In genomic region chr4:69471639-69472038, GRCh38 we compare ENCODE assay signal across 20 cellular contexts. TPM values are rescaled to one million over a fixed set of nuclear protein-coding genes. Genes with fewer than 3 reads are reported as not detected.
DNase-seq lines count a peak whose midpoint lies in the region; ATAC-seq, FAIRE-seq and TF ChIP-seq lines count a peak whose summit lies in the region.
"Had no signal": no experiment of that assay in that cellular context is flagged by ENCODE, and none has a peak within 500 bp of the region (broad histone marks: within the 10 kb centered on the region; RNA-seq: fewer than 3 reads in every experiment).

No MANE protein-coding gene starts in this region.

- no peak overlapping the region for H2BK12ac ChIP-seq in H1 (ENCODE audit: low read depth, low read length)

- CTCF ChIA-PET in A549 (lab: Yijun Ruan, JAX) (no interaction called here), IMR-90 (lab: Yijun Ruan, JAX) (no interaction called here), H1 (lab: Charles Lee; ENCODE audit: partially characterized antibody) (interaction anchor here (0.7 to 2.8 kb wide), 4 partner anchors 8 to 47 kb away, joined by 3 to 10 read pairs (median 6); no protein-coding TSS in a partner anchor)

- TF ChIP-seq RAD21 in A549 (conservative IDR thresholded peaks at IDR 0.05 in 1 of 2, IDR thresholded peaks at IDR 0.05 in 1 of 2) (no peak), IMR-90 (IDR thresholded peaks at IDR 0.05; ENCODE audit: low read length) (no peak), H1 (IDR thresholded peaks at IDR 0.05 in 1 of 2, conservative IDR thresholded peaks at IDR 0.05 in 1 of 2; ENCODE audit: low read depth in 2 of 2, low read length in 2 of 2) (no peak)

- dilution Hi-C loops in IMR-90 (cut with HindIII; ENCODE audit: low sequenced_read_pairs, unreplicated experiment): no loop called here

- H3K23ac ChIP-seq in IMR-90 (ENCODE audit: low read depth, low read length) (no peak overlapping the region), H1 (ENCODE audit: insufficient read length) (no peak overlapping the region)

- intact Hi-C loops in IMR-90 (cut with micrococcal nuclease): no loop called here

- no peak overlapping the region for H3K9ac ChIP-seq in IMR-90 (ENCODE audit: low read depth, low read length)
- H3K9ac ChIP-seq in H1 (replicated peaks in 1 of 4; ENCODE audit: extremely low read depth in 1 of 4, low read depth in 3 of 4, low read length in 3 of 4): no peak overlapping the region
- H3K9ac ChIP-seq: BLaER1 had no signal

- POLR2A ChIA-PET in A549 (lab: Yijun Ruan, JAX): no interaction called here
- POLR2A ChIA-PET in IMR-90 (lab: Charles Lee; ENCODE audit: unreplicated experiment): no interaction called here
- POLR2A ChIA-PET in H1 (lab: Charles Lee; ENCODE audit: partially characterized antibody): no interaction called here

- no peak overlapping the region for H2AK9ac ChIP-seq in IMR-90 (replicated peaks; ENCODE audit: low read depth, low read length, poor library complexity)

- no TSS peak for BruUV-seq in IMR-90 (replicated peaks; lab: Mats Ljungman, UMichigan)

- H3K4me1 ChIP-seq in A549 (no peaks in the 10 kb centered on the region), IMR-90 (ENCODE audit: control insufficient read depth, insufficient read depth, low read length) (no peaks in the 10 kb centered on the region), H1 (replicated peaks in 1 of 4; ENCODE audit: control insufficient read depth in 3 of 4, insufficient read depth in 4 of 4, low read length in 3 of 4) (no peaks in the 10 kb centered on the region)
- H3K4me1 ChIP-seq: BE2C, BLaER1 had no signal

- no peaks in the 10 kb centered on the region for H3K9me1 ChIP-seq in IMR-90 (ENCODE audit: insufficient read depth, low read length)

- H4K20me1 ChIP-seq in IMR-90 (ENCODE audit: insufficient read depth, low read length): no peaks in the 10 kb centered on the region
- no peaks in the 10 kb centered on the region for H4K20me1 ChIP-seq in H1 (replicated peaks in 1 of 2; ENCODE audit: control insufficient read depth in 1 of 2, insufficient read depth in 2 of 2, low read length in 2 of 2)
- H4K20me1 ChIP-seq: BLaER1 had no signal

- no peaks in the 10 kb centered on the region for H3K23me2 ChIP-seq in H1 (ENCODE audit: low read depth, low read length)

- no peak overlapping the region for H3K14ac ChIP-seq in IMR-90 (replicated peaks; ENCODE audit: low read depth, low read length)
- no peak overlapping the region for H3K14ac ChIP-seq in H1 (ENCODE audit: insufficient read length)

- TF ChIP-seq CTCF in A549 (IDR thresholded peaks at IDR 0.05): no peak
- no peak for TF ChIP-seq CTCF in IMR-90 (conservative IDR thresholded peaks at IDR 0.05; ENCODE audit: low read depth, low read length)
- TF ChIP-seq CTCF in H1 (IDR thresholded peaks at IDR 0.05; ENCODE audit: control extremely low read depth in 1 of 3, insufficient read depth in 1 of 3, low read depth in 1 of 3, low read length in 3 of 3): no peak
- no peak for TF ChIP-seq CTCF in D721Med (IDR thresholded peaks at IDR 0.05; ENCODE audit: insufficient read depth, missing control alignments)

- FAIRE-seq in A549 (lab: Jason Lieb, UNC) (no peak), H1 (lab: Jason Lieb, UNC) (no peak), D721Med (lab: Jason Lieb, UNC) (no peak)
- FAIRE-seq: A204.1, G401.6, GM12891, GM19239 had no signal

- H2BK20ac ChIP-seq in IMR-90 (ENCODE audit: low read depth, low read length) (no peak overlapping the region), H1 (ENCODE audit: low read length) (no peak overlapping the region)

- H3K56ac ChIP-seq in IMR-90 (ENCODE audit: extremely low read depth, insufficient read depth, low read length) (no peak overlapping the region), H1 (replicated peaks; ENCODE audit: insufficient read length, low read depth, low read length) (no peak overlapping the region)

- TF ChIP-seq EP300 in A549 (IDR thresholded peaks at IDR 0.05) (no peak), H1 (IDR thresholded peaks at IDR 0.05; ENCODE audit: borderline replicate concordance in 1 of 2, low read depth in 2 of 2, low read length in 2 of 2) (no peak)

- H3K4me2 ChIP-seq in A549: no peak overlapping the region
- H3K4me2 ChIP-seq in IMR-90 (ENCODE audit: low read depth, low read length): no peak overlapping the region
- no peak overlapping the region for H3K4me2 ChIP-seq in H1 (ENCODE audit: insufficient read depth in 1 of 2, low read depth in 2 of 2, low read length in 2 of 2)
- H3K4me2 ChIP-seq: BLaER1 had no signal

- H4K8ac ChIP-seq in IMR-90 (ENCODE audit: low read depth in 2 of 2, low read length in 2 of 2) (no peak overlapping the region), H1 (ENCODE audit: extremely low read depth, insufficient read depth, low read length) (no peak overlapping the region)

- H3K4ac ChIP-seq in IMR-90 (ENCODE audit: low read depth, low read length) (no peak overlapping the region), H1 (replicated peaks; ENCODE audit: insufficient read length, low read depth, low read length) (no peak overlapping the region)

- H3K18ac ChIP-seq in IMR-90 (ENCODE audit: low read depth, low read length) (no peak overlapping the region), H1 (ENCODE audit: extremely low read depth, low read length) (no peak overlapping the region)

- H4K5ac ChIP-seq in IMR-90 (ENCODE audit: low read depth, low read length) (no peak overlapping the region), H1 (ENCODE audit: insufficient read length, low read depth, low read length) (no peak overlapping the region)

- H3K79me1 ChIP-seq in IMR-90 (ENCODE audit: low read depth in 1 of 2, low read length in 2 of 2): no peaks in the 10 kb centered on the region
- no peaks in the 10 kb centered on the region for H3K79me1 ChIP-seq in H1 (ENCODE audit: low read depth, low read length)

- H2BK15ac ChIP-seq in IMR-90 (ENCODE audit: low read depth, low read length) (no peak overlapping the region), H1 (ENCODE audit: low read length) (no peak overlapping the region)

- no peak overlapping the region for H4K91ac ChIP-seq in IMR-90 (ENCODE audit: insufficient read depth, low read depth, low read length)
- H4K91ac ChIP-seq in H1 (replicated peaks; ENCODE audit: insufficient read length, low read length): no peak overlapping the region

- H3K27me3 ChIP-seq in IMR-90 (ENCODE audit: control insufficient read depth, insufficient read depth, low read length): no peaks in the 10 kb centered on the region
- no peaks in the 10 kb centered on the region for H3K27me3 ChIP-seq in H1 (replicated peaks in 1 of 4; ENCODE audit: control insufficient read depth in 3 of 4, extremely low read depth in 1 of 4, insufficient read depth in 3 of 4, low read length in 3 of 4)
- H3K27me3 ChIP-seq: BE2C, BLaER1 had no signal

- in situ Hi-C loops in IMR-90 (cut with MboI; ENCODE audit: low sequenced_read_pairs): no loop called here

- WGBS in A549 (ENCODE audit: missing lambda C conversion rate): 0% methylated on average over 1 of the region's 1 CpG
- no CpG with 5 or more reads among the region's 1 CpG for WGBS in IMR-90 (ENCODE audit: extremely low coverage in 2 of 2, insufficient read length in 1 of 2), 2 experiments
- WGBS in H1 (ENCODE audit: extremely low coverage in 1 of 2, insufficient coverage in 1 of 2, insufficient read length in 1 of 2, insufficient replicate concordance in 2 of 2, low coverage in 1 of 2, low lambda C conversion rate in 2 of 2, missing lambda C conversion rate in 1 of 2), 2 experiments: 83% methylated on average over 1 of the region's 1 CpG; no CpG with 5 or more reads in 1 of the 2 experiments

- no peak overlapping the region for H2BK120ac ChIP-seq in IMR-90 (ENCODE audit: low read depth, low read length)
- H2BK120ac ChIP-seq in H1 (replicated peaks; ENCODE audit: low read depth, low read length): no peak overlapping the region

- H3K9me3 ChIP-seq in A549: no peaks in the 10 kb centered on the region; the same call in 2 of the 3 replicates
- 0 out of 2 replicates have a peak, but pooled peaks cover 1% of the 10 kb centered on the region for H3K9me3 ChIP-seq in IMR-90 (ENCODE audit: control insufficient read depth, insufficient read depth, low read length)
- H3K9me3 ChIP-seq in H1 (ENCODE audit: insufficient read depth in 2 of 2, low read depth in 1 of 2, low read length in 1 of 2): no peaks in the 10 kb centered on the region
- H3K9me3 ChIP-seq: BE2C had no signal

- H3K4me3 ChIP-seq in A549 (no peak overlapping the region), IMR-90 (ENCODE audit: insufficient read depth, low read depth, low read length) (no peak overlapping the region), H1 (ENCODE audit: extremely low read depth in 1 of 4, insufficient read depth in 2 of 4, low read depth in 3 of 4, low read length in 4 of 4) (no peak overlapping the region)
- H3K4me3 ChIP-seq: BLaER1 had no signal

- no peak for ATAC-seq in A549
- no peak for ATAC-seq in IMR-90 (ENCODE audit: low read depth)

- no peak overlapping the region for H2AK5ac ChIP-seq in IMR-90 (ENCODE audit: low read depth, low read length)
- no peak overlapping the region for H2AK5ac ChIP-seq in H1 (ENCODE audit: low read depth, low read length)

- TF ChIP-seq POLR2A in A549 (IDR thresholded peaks at IDR 0.05; ENCODE audit: low read length): no peak
- TF ChIP-seq POLR2A in IMR-90 (IDR thresholded peaks at IDR 0.05; ENCODE audit: low read depth, low read length): no peak
- no peak for TF ChIP-seq POLR2A in H1 (IDR thresholded peaks at IDR 0.05; ENCODE audit: control extremely low read depth in 1 of 2, low read depth in 2 of 2, low read length in 2 of 2)

- H3K79me2 ChIP-seq in H1 (ENCODE audit: control insufficient read depth in 1 of 2, insufficient read depth in 2 of 2, low read length in 2 of 2): no peaks in the 10 kb centered on the region

- H2AFZ ChIP-seq in IMR-90 (replicated peaks; ENCODE audit: low read length, poor library complexity): no peak overlapping the region
- no peak overlapping the region for H2AFZ ChIP-seq in H1 (ENCODE audit: low read length)

- H2BK5ac ChIP-seq in IMR-90 (ENCODE audit: low read depth, low read length, poor library complexity, severe bottlenecking) (no peak overlapping the region), H1 (ENCODE audit: low read depth, low read length) (no peak overlapping the region)

- H3K36me3 ChIP-seq in IMR-90 (ENCODE audit: control insufficient read depth, insufficient read depth, low read length) (no peaks in the 10 kb centered on the region), H1 (ENCODE audit: control insufficient read depth in 2 of 4, insufficient read depth in 4 of 4, low read length in 3 of 4) (no peaks in the 10 kb centered on the region)
- H3K36me3 ChIP-seq: BE2C, BLaER1 had no signal

- H3K27ac ChIP-seq in A549 (no peak overlapping the region), IMR-90 (ENCODE audit: insufficient read depth, low read length) (no peak overlapping the region), H1 (ENCODE audit: low read depth, low read length) (no peak overlapping the region)
- H3K27ac ChIP-seq: BLaER1 had no signal

- DNase-seq in A549 (ENCODE audit: low read depth in 1 of 2, low spot score in 1 of 2): no peak
- no peak for DNase-seq in IMR-90
- DNase-seq in H1 (ENCODE audit: low read depth in 1 of 2, low spot score in 2 of 2): no peak
- DNase-seq in activated T-cell treated with anti-CD3 and anti-CD28 coated beads for 4 hours: no peak
- DNase-seq in D721Med (ENCODE audit: insufficient read length, low spot score): no peak
- DNase-seq: 8988T; BE2C; C1 segment of cervical spinal cord; CD4-positive, alpha-beta memory T cell; CD4-positive, CD25-positive, alpha-beta regulatory T cell; CD8-positive, alpha-beta memory T cell; COR-L47; DMS79 treated with DMSO at 0.1 percent for 48 hours; GF-D8 had no signal

RNA-seq across cellular contexts. Expression of gene UGT2B4, which starts 24.1 kb away (rescaled TPM):
- polyA plus RNA-seq in A549 (2011; rRNA removed): 0.27 and 0.37 TPM in 2 replicates
- polyA plus RNA-seq in A549 (2012; cell fraction: cytosol; rRNA removed): not detected in 2 replicates
- polyA plus RNA-seq in A549 (2012; cell fraction: nucleus; rRNA removed): not detected in 2 replicates
- polyA plus RNA-seq in A549 (2017; fragmentation: RNase III; extraction: RNeasy Plus Mini Kit Qiagen cat#74134 plus additional on column Dnase treatment): 0.05 TPM in 2 of 3 replicates, not detected in the other
- 0.29 TPM in 1 of 2 replicates, not detected in the other for polyA minus RNA-seq in A549 (2011; rRNA and poly(A)+ RNA removed)
- total RNA-seq in IMR-90 (2012; rRNA removed): not detected in 2 replicates
- not detected in 2 replicates for polyA plus RNA-seq in IMR-90 (2012; rRNA removed)
- not detected in 2 replicates for polyA plus RNA-seq in IMR-90 (2012; cell fraction: cytosol; rRNA removed)
- not detected in 2 replicates for polyA plus RNA-seq in IMR-90 (2012; cell fraction: nucleus; rRNA removed; ENCODE audit: low replicate concordance)
- not detected in 2 replicates for total RNA-seq in H1 (2021; fragmentation: NEBNext Ultra II Directional; extraction: Animal tissue kit (Norgen Biotek cat#: 25700))
- not detected in 2 replicates for polyA plus RNA-seq in H1 (2011; rRNA removed)
- polyA plus RNA-seq in H1 (2011; cell fraction: cytosol; rRNA removed): not detected
- polyA plus RNA-seq in H1 (2011; cell fraction: nucleus; rRNA removed): not detected
- polyA plus RNA-seq in H1 (2012, experiment 1 of 2): not detected in 4 replicates
- not detected for polyA plus RNA-seq in H1 (2012, experiment 2 of 2)
- 0.10 TPM for polyA plus RNA-seq in H1 (2013, experiment 1 of 2)
- not detected for polyA plus RNA-seq in H1 (2013, experiment 2 of 2)
- not detected in 2 replicates for polyA minus RNA-seq in H1 (2011; rRNA and poly(A)+ RNA removed)
- polyA minus RNA-seq in H1 (2011; cell fraction: cytosol; rRNA and poly(A)+ RNA removed): not detected
- polyA minus RNA-seq in H1 (2011; cell fraction: nucleus; rRNA and poly(A)+ RNA removed): not detected
- total RNA-seq: CD4-positive, alpha-beta memory T cell; CD4-positive, CD25-positive, alpha-beta regulatory T cell; CD8-positive, alpha-beta memory T cell had no signal
- polyA plus RNA-seq: CD14-positive monocyte; CD4-positive, alpha-beta memory T cell; CD4-positive, CD25-positive, alpha-beta regulatory T cell; CD8-positive, alpha-beta memory T cell had no signal

Comparison
In these comparisons a context has a peak if more than half of its experiments do, and no peak if none do; other contexts are left out.
1. Of the 18 proteins assayed by ChIP-seq in both H1 and A549: peak only in H1: none; only in A549: none; in both: MAFK; in neither: 17.